ENCODE assay signal across 9 cellular contexts in the genomic region with DNA sequence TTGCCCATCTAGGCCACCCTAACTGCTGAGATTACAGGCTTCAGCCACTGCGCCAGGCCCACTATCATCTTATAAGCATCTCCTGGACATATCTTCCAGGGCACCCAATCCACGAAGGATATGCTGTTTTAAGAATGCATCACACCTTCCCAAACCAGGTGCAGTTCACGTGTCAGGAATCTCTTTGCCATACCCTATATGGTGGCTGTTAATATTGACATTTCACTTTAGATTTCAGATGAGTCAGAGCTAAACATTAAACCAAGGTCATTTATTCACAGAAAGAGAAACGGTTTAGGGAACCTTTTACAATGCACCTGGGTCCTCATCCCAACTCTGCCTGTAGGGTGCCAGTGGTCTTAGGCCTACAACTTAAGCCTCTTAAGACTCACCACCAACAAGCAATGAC.
DNase-seq lines count a peak whose midpoint lies in the region; ATAC-seq and TF ChIP-seq lines count a peak whose summit lies in the region.
"Had no signal": no experiment of that assay in that cellular context is flagged by ENCODE, and none has a peak within 500 bp of the region (broad histone marks: within the 10 kb centered on the region; RNA-seq: fewer than 3 reads in every experiment).

No MANE protein-coding gene starts in this region.

- H4K12ac ChIP-seq in trophoblast cell (ENCODE audit: low read depth, low read length): no peak overlapping the region

- H3K79me1 ChIP-seq in trophoblast cell (ENCODE audit: low read length): no peaks in the 10 kb centered on the region

- no peak overlapping the region for H3K18ac ChIP-seq in trophoblast cell (ENCODE audit: low read length)

- peak; percentile 31 for ATAC-seq in HG02642 (IDR thresholded peaks at IDR 0.05; ENCODE audit: poor library complexity, unreplicated experiment)
- ATAC-seq in T-cell (replicated peaks in 1 of 4): no peak
- ATAC-seq in GM21360 (IDR thresholded peaks at IDR 0.05; ENCODE audit: unreplicated experiment): no peak

- intact Hi-C loops in vagina (cut with DNase I): no loop called here

- no peak overlapping the region for H3K4me3 ChIP-seq in trophoblast cell (ENCODE audit: low read depth, low read length)
- no peak overlapping the region for H3K4me3 ChIP-seq in vagina

- CTCF ChIA-PET in T-cell (lab: Charles Lee): no interaction called here

- H3K79me2 ChIP-seq in trophoblast cell (ENCODE audit: control insufficient read depth, insufficient read depth, low read length, poor library complexity): peaks cover 8% of the 10 kb centered on the region

- H3K4me2 ChIP-seq in trophoblast cell (ENCODE audit: low read length): no peak overlapping the region

- H3K4me3 Mint-ChIP-seq in T-cell: no peak overlapping the region

- H3K36me3 Mint-ChIP-seq in T-cell: peaks cover 12% of the 10 kb centered on the region

- TF ChIP-seq POLR2A in vagina (IDR thresholded peaks at IDR 0.05): no peak

- H4K91ac ChIP-seq in trophoblast cell (ENCODE audit: low read depth, low read length): no peak overlapping the region

- H3K9me3 Mint-ChIP-seq in T-cell: peaks cover 0 to 7% (median 4%) of the 10 kb centered on the region in 3 donors

- H3K9ac ChIP-seq in trophoblast cell (ENCODE audit: low read length): no peak overlapping the region

- H3K27ac ChIP-seq in trophoblast cell (ENCODE audit: low read depth, low read length) (no peak overlapping the region), vagina (no peak overlapping the region)

- no peaks in the 10 kb centered on the region for H3K9me3 ChIP-seq in trophoblast cell (ENCODE audit: insufficient read depth, low read depth, low read length)
- H3K9me3 ChIP-seq in vagina: no peaks in the 10 kb centered on the region

- POLR2A ChIA-PET in T-cell (lab: Charles Lee): interaction anchor here in 1 of 2 donors (1.0 kb wide), 1 partner anchor 48 kb away, joined by 3 read pairs; no protein-coding TSS in a partner anchor

- H3K27me3 ChIP-seq in trophoblast cell (ENCODE audit: insufficient read depth, low read length) (no peaks in the 10 kb centered on the region), vagina (no peaks in the 10 kb centered on the region)

- no peak overlapping the region for H2BK5ac ChIP-seq in trophoblast cell (ENCODE audit: low read depth, low read length, poor library complexity)

- H3K4me1 Mint-ChIP-seq in T-cell: peaks cover 74 to 82% (median 81%) of the 10 kb centered on the region in 3 donors

- WGBS in trophoblast cell (ENCODE audit: extremely low coverage, insufficient coverage, insufficient read length): no CpG with 5 or more reads among the region's 4 CpGs

- H2AK5ac ChIP-seq in trophoblast cell (ENCODE audit: low read length): no peak overlapping the region

- H2BK12ac ChIP-seq in trophoblast cell (ENCODE audit: low read length): no peak overlapping the region

- H4K8ac ChIP-seq in trophoblast cell (ENCODE audit: low read depth, low read length): no peak overlapping the region

- no peak for TF ChIP-seq CTCF in vagina (IDR thresholded peaks at IDR 0.05)
- TF ChIP-seq CTCF in GM10266 (IDR thresholded peaks at IDR 0.05; ENCODE audit: control insufficient read depth, insufficient read depth, low read depth, missing control alignments): no peak

- peak overlapping the region; percentile 37 for H3K4ac ChIP-seq in trophoblast cell (ENCODE audit: low read depth, low read length)

- H3K27me3 Mint-ChIP-seq in T-cell: no peaks in the 10 kb centered on the region

- H3K23ac ChIP-seq in trophoblast cell (ENCODE audit: low read length): no peak overlapping the region

- peak overlapping the region; percentile 4 to 83 for H3K27ac Mint-ChIP-seq in T-cell

- H3K4me1 ChIP-seq in trophoblast cell (ENCODE audit: control insufficient read depth in 1 of 2, insufficient read depth in 2 of 2, low read length in 2 of 2) (peaks cover 0 to 2% of the 10 kb centered on the region in 2 experiments), vagina (peaks cover 38% of the 10 kb centered on the region)

- H3K14ac ChIP-seq in trophoblast cell (ENCODE audit: low read length): no peak overlapping the region

- DNase-seq in NCI-H82 (lab: John Stamatoyannopoulos, UW): peak; percentile 96
- DNase-seq in NCI-H82 treated with DMSO at 0.1 percent for 48 hours (lab: John Stamatoyannopoulos, UW; ENCODE audit: unreplicated experiment): no peak
- DNase-seq in T-cell: no peak
- no peak for DNase-seq in trophoblast cell
- DNase-seq in vagina (ENCODE audit: extremely low spot score in 2 of 2): no peak
- no peak for DNase-seq in GM10266 (ENCODE audit: extremely low spot score)
- DNase-seq: dermis blood vessel endothelial cell had no signal

- H2BK120ac ChIP-seq in trophoblast cell (ENCODE audit: insufficient read depth, low read length, poor library complexity): no peak overlapping the region

- H2AFZ ChIP-seq in trophoblast cell (ENCODE audit: insufficient read depth, low read length, poor library complexity): no peak overlapping the region

- H3K36me3 ChIP-seq in trophoblast cell (ENCODE audit: control insufficient read depth in 1 of 2, insufficient read depth in 2 of 2, low read length in 2 of 2) (peaks cover 0 to 2% of the 10 kb centered on the region in 2 experiments), vagina (no peaks in the 10 kb centered on the region)
